1 cellular context compared by ENCODE assay signal in genomic region chr9:18976368-18977238, GRCh38.
A peak's percentile ranks its signal among the peaks of the same experiment; 100 is the strongest.
TF ChIP-seq lines count a peak whose summit lies in the region.

No MANE protein-coding gene starts in this region.

TF ChIP-seq in HEK293, 187 proteins besides CTCF, POLR2A, EP300 and RAD21 (continued from another document and continues in another):
- TF ChIP-seq ZNF449 (tag by site-specific recombination; IDR thresholded peaks at IDR 0.05) (peak; percentile 70), ZNF621 (tag by site-specific recombination; IDR thresholded peaks at IDR 0.05) (no peak), ZNF792 (tag by site-specific recombination; IDR thresholded peaks at IDR 0.05) (peak; percentile 71), ZNF510 (tag by site-specific recombination; IDR thresholded peaks at IDR 0.05; ENCODE audit: insufficient replicate concordance) (peak; percentile 60), ZSCAN16 (tag by site-specific recombination; IDR thresholded peaks at IDR 0.05) (no peak; the same call in 1 of the 2 replicates), ZNF157 (tag by site-specific recombination; IDR thresholded peaks at IDR 0.05) (no peak), KLF8 (tag by site-specific recombination; IDR thresholded peaks at IDR 0.05) (peak; percentile 94), ZNF362 (tag by site-specific recombination; IDR thresholded peaks at IDR 0.05) (peak; percentile 94), ZNF514 (tag by site-specific recombination; IDR thresholded peaks at IDR 0.05) (no peak), TRIM28 (IDR thresholded peaks at IDR 0.05; ENCODE audit: borderline replicate concordance, low read length) (peak; percentile 98), ZNF571 (tag by site-specific recombination; IDR thresholded peaks at IDR 0.05) (no peak), ZBTB8A (tag by site-specific recombination; IDR thresholded peaks at IDR 0.05) (peak; percentile 67), SCRT1 (tag by site-specific recombination; IDR thresholded peaks at IDR 0.05; ENCODE audit: borderline replicate concordance) (0 out of 2 replicates have a peak, but pooled peaks have one; percentile 55), GLIS1 (tag by site-specific recombination; IDR thresholded peaks at IDR 0.05) (peak; percentile 77), ZSCAN23 (tag by site-specific recombination; IDR thresholded peaks at IDR 0.05) (peak; percentile 99), ZNF76 (tag by site-specific recombination; IDR thresholded peaks at IDR 0.05; ENCODE audit: borderline replicate concordance, low read depth) (peak; percentile 76), GLI4 (tag by site-specific recombination; IDR thresholded peaks at IDR 0.05) (peak; percentile 76; the same call in 1 of the 2 replicates), ZNF768 (tag by site-specific recombination; IDR thresholded peaks at IDR 0.05) (no peak), PBX3 (CRISPR knock-in tag; IDR thresholded peaks at IDR 0.05) (no peak; the same call in 1 of the 2 replicates), ZNF433 (tag by site-specific recombination; IDR thresholded peaks at IDR 0.05; ENCODE audit: low read depth) (no peak), PRDM2 (tag by site-specific recombination; IDR thresholded peaks at IDR 0.05; ENCODE audit: borderline replicate concordance) (no peak), HOXC10 (CRISPR knock-in tag; IDR thresholded peaks at IDR 0.05) (peak; percentile 67; the same call in 1 of the 2 replicates), ZNF138 (tag by site-specific recombination; IDR thresholded peaks at IDR 0.05; ENCODE audit: borderline replicate concordance) (no peak), ZNF560 (tag by site-specific recombination; IDR thresholded peaks at IDR 0.05; ENCODE audit: borderline replicate concordance) (no peak), ZNF341 (tag by site-specific recombination; IDR thresholded peaks at IDR 0.05; ENCODE audit: low read depth) (peak; percentile 43; the same call in 1 of the 2 replicates), ZEB2 (tag by site-specific recombination; IDR thresholded peaks at IDR 0.05) (peak; percentile 100), AEBP2 (tag by site-specific recombination; IDR thresholded peaks at IDR 0.05; ENCODE audit: borderline replicate concordance) (no peak), ELK4 (IDR thresholded peaks at IDR 0.05; ENCODE audit: borderline replicate concordance, low read depth, low read length) (no peak), ZFHX2 (tag by site-specific recombination; conservative IDR thresholded peaks at IDR 0.05) (peak; percentile 57), GLIS2 (tag by site-specific recombination; IDR thresholded peaks at IDR 0.05) (peak; percentile 70), ZNF623 (tag by site-specific recombination; IDR thresholded peaks at IDR 0.05) (peak; percentile 73), ZNF791 (tag by site-specific recombination; IDR thresholded peaks at IDR 0.05) (no peak), ZNF530 (tag by site-specific recombination; IDR thresholded peaks at IDR 0.05; ENCODE audit: low read depth) (no peak), SP7 (tag by site-specific recombination; IDR thresholded peaks at IDR 0.05) (peak; percentile 100), ZNF140 (tag by site-specific recombination; IDR thresholded peaks at IDR 0.05) (no peak), IKZF3 (tag by site-specific recombination; IDR thresholded peaks at IDR 0.05) (peak; percentile 92), SCRT2 (tag by site-specific recombination; IDR thresholded peaks at IDR 0.05) (peak; percentile 85), ZNF704 (tag by site-specific recombination; IDR thresholded peaks at IDR 0.05) (no peak), ZNF548 (tag by site-specific recombination; IDR thresholded peaks at IDR 0.05) (no peak), YY1 (tag by site-specific recombination; IDR thresholded peaks at IDR 0.05) (peak; percentile 51; the same call in 1 of the 2 replicates), ZNF10 (tag by site-specific recombination; IDR thresholded peaks at IDR 0.05) (peak; percentile 87), ZNF292 (tag by site-specific recombination; IDR thresholded peaks at IDR 0.05; ENCODE audit: borderline replicate concordance, low read depth) (no peak), ZNF549 (tag by site-specific recombination; IDR thresholded peaks at IDR 0.05) (no peak), ZNF830 (tag by site-specific recombination; IDR thresholded peaks at IDR 0.05; ENCODE audit: low read depth) (no peak), ZNF561 (tag by site-specific recombination; IDR thresholded peaks at IDR 0.05; ENCODE audit: borderline replicate concordance) (peak; percentile 87), ZNF214 (tag by site-specific recombination; IDR thresholded peaks at IDR 0.05; ENCODE audit: borderline replicate concordance) (no peak), KLF9 (tag by site-specific recombination; IDR thresholded peaks at IDR 0.05; ENCODE audit: low read depth) (0 out of 2 replicates have a peak, but pooled peaks have one; percentile 49), ZNF555 (tag by site-specific recombination; conservative IDR thresholded peaks at IDR 0.05) (no peak), ZFP3 (tag by site-specific recombination; IDR thresholded peaks at IDR 0.05; ENCODE audit: low read depth) (no peak), BCL11A (tag by site-specific recombination; IDR thresholded peaks at IDR 0.05; ENCODE audit: low read depth) (peak; percentile 99), GLI2 (tag by site-specific recombination; IDR thresholded peaks at IDR 0.05; ENCODE audit: borderline replicate concordance, low read depth) (peak; percentile 99), ZBTB44 (tag by site-specific recombination; IDR thresholded peaks at IDR 0.05) (peak; percentile 82), ZNF266 (tag by site-specific recombination; IDR thresholded peaks at IDR 0.05; ENCODE audit: low read depth) (no peak), ZNF274 (IDR thresholded peaks at IDR 0.05; ENCODE audit: low read length) (no peak), ZNF274 (tag by site-specific recombination; IDR thresholded peaks at IDR 0.05; ENCODE audit: borderline replicate concordance) (no peak), ZNF658 (tag by site-specific recombination; IDR thresholded peaks at IDR 0.05) (no peak), ZNF394 (tag by site-specific recombination; IDR thresholded peaks at IDR 0.05; ENCODE audit: borderline replicate concordance) (peak; percentile 93)
